Comparison of ENCODE assay signal across 16 cellular contexts in genomic region chr16:24950275-24950674, GRCh38.
A peak's percentile ranks its signal among the peaks of the same experiment; 100 is the strongest.
DNase-seq lines count a peak whose midpoint lies in the region; ATAC-seq, FAIRE-seq and TF ChIP-seq lines count a peak whose summit lies in the region.
"Had no signal": no experiment of that assay in that cellular context is flagged by ENCODE, and none has a peak within 500 bp of the region (broad histone marks: within the 10 kb centered on the region; RNA-seq: fewer than 3 reads in every experiment).

No MANE protein-coding gene starts in this region.

- TF ChIP-seq CTCF in fibroblast of villous mesenchyme (IDR thresholded peaks at IDR 0.05; ENCODE audit: insufficient read depth, low read depth, low read length): no peak

- no peak overlapping the region for H3K27ac ChIP-seq in small intestine (ENCODE audit: low read depth in 1 of 2, low read length in 1 of 2)

- no peak overlapping the region for H3K4me3 ChIP-seq in adipocyte (ENCODE audit: low read length)
- no peak overlapping the region for H3K4me3 ChIP-seq in fibroblast of villous mesenchyme (ENCODE audit: low read depth, low read length)
- no peak overlapping the region for H3K4me3 ChIP-seq in small intestine (ENCODE audit: low read depth in 1 of 2, low read length in 2 of 2)
- H3K4me3 ChIP-seq: GM23338 had no signal

- DNase-seq in GM04504 (ENCODE audit: low read depth): peak; percentile 38
- peak; percentile 39 for DNase-seq in adipocyte (ENCODE audit: low read depth)
- DNase-seq in fibroblast of villous mesenchyme (ENCODE audit: low read depth): peak; percentile 49
- DNase-seq in small intestine: peak; percentile 32
- no peak for DNase-seq in activated effector memory CD4-positive, alpha-beta T cell treated with anti-CD3 and anti-CD28 coated beads, Interleukin-2, amount 50 U/mL, for 16 hours
- no peak for DNase-seq in NCI-H774 (lab: John Stamatoyannopoulos, UW)
- DNase-seq: activated CD4-positive, alpha-beta T cell treated with anti-CD3 and anti-CD28 coated beads, Interleukin-2, amount 50 U/mL, for 1 hour; activated T-cell treated with anti-CD3 and anti-CD28 coated beads, Interleukin-2, amount 50 U/mL, for 48 hours; amniotic stem cell; NCI-H226; SIG-M5; T-helper 9 cell had no signal

- peaks cover 95% of the 10 kb centered on the region for H3K36me3 ChIP-seq in adipocyte (ENCODE audit: control insufficient read depth, insufficient read depth, low read length, severe bottlenecking)
- H3K36me3 ChIP-seq in small intestine (ENCODE audit: control insufficient read depth in 2 of 2, insufficient read depth in 2 of 2, low read length in 2 of 2): peaks cover 12 to 20% of the 10 kb centered on the region in 2 donors

- H3K9me3 ChIP-seq in adipocyte (ENCODE audit: control insufficient read depth, low read length) (no peaks in the 10 kb centered on the region), small intestine (ENCODE audit: control insufficient read depth, low read depth) (no peaks in the 10 kb centered on the region)

- no peaks in the 10 kb centered on the region for H3K27me3 ChIP-seq in adipocyte (replicated peaks; ENCODE audit: control insufficient read depth, insufficient read depth, low read length)
- no peaks in the 10 kb centered on the region for H3K27me3 ChIP-seq in small intestine (ENCODE audit: control insufficient read depth in 2 of 2, insufficient read depth in 2 of 2, low read length in 2 of 2)

- no peak overlapping the region for H3K9ac ChIP-seq in adipocyte (ENCODE audit: low read length)

- FAIRE-seq in small intestine (lab: Jason Lieb, UNC): no peak
- FAIRE-seq: G401.6, GM18507 had no signal

- no peak for ATAC-seq in HG03095 (IDR thresholded peaks at IDR 0.05; ENCODE audit: unreplicated experiment)
- ATAC-seq: GM23338 had no signal

- 41 to 57% (median 45%) methylated on average over 5 of the region's 5 CpGs for WGBS in small intestine, 3 donors

- H3K4me1 ChIP-seq in adipocyte (ENCODE audit: control insufficient read depth, insufficient read depth, low read length) (peaks cover 3% of the 10 kb centered on the region), small intestine (ENCODE audit: control insufficient read depth in 2 of 2, insufficient read depth in 1 of 2, low read depth in 1 of 2, low read length in 1 of 2) (no peaks in the 10 kb centered on the region)

Comparison
In these comparisons a context has a peak if more than half of its experiments do, and no peak if none do; other contexts are left out.
1. DNase-seq: peak in GM04504 (single experiment), adipocyte (single experiment), fibroblast of villous mesenchyme (single experiment) and small intestine (single experiment); none in activated effector memory CD4-positive, alpha-beta T cell treated with anti-CD3 and anti-CD28 coated beads, Interleukin-2, amount 50 U/mL, for 16 hours (single experiment) and NCI-H774 (single experiment).